ENCODE assay signal across 10 cellular contexts in genomic region chr1:171468120-171468790, GRCh38. TPM values are rescaled to one million over a fixed set of nuclear protein-coding genes. Genes with fewer than 3 reads are reported as not detected.
DNase-seq lines count a peak whose midpoint lies in the region; ATAC-seq and TF ChIP-seq lines count a peak whose summit lies in the region.
"Had no signal": no experiment of that assay in that cellular context is flagged by ENCODE, and none has a peak within 500 bp of the region (broad histone marks: within the 10 kb centered on the region; RNA-seq: fewer than 3 reads in every experiment).

No MANE protein-coding gene starts in this region.

- intact Hi-C loops in adrenal gland (cut with DNase I) = no loop called here

- H3K36me3 ChIP-seq in adrenal gland (replicated peaks in 1 of 2) = no peaks in the 10 kb centered on the region

- H3K4me1 ChIP-seq in adrenal gland (replicated peaks in 1 of 2) = peaks cover 0 to 7% of the 10 kb centered on the region in 2 donors

- no peak for TF ChIP-seq POLR2A in adrenal gland (IDR thresholded peaks at IDR 0.05)

- H3K9me3 ChIP-seq in adrenal gland (replicated peaks in 1 of 3) = no peaks in the 10 kb centered on the region

- peak; percentile 51 for DNase-seq in EL
- DNase-seq in fibroblast of pulmonary artery (ENCODE audit: low read depth) = peak; percentile 29
- no peak for DNase-seq in Ammon's horn (ENCODE audit: low spot score)
- no peak for DNase-seq in adrenal gland
- no peak for DNase-seq in epidermal melanocyte (ENCODE audit: insufficient read length, low spot score)
- DNase-seq: left cardiac atrium; stimulated activated CD4-positive, alpha-beta T cell treated with anti-CD3 and anti-CD28 coated beads, Interleukin-4, amount 100 ng/mL, for 1 hour had no signal

- H3K27me3 ChIP-seq in adrenal gland = no peaks in the 10 kb centered on the region

- peak; percentile 84 for ATAC-seq in GM21447 (IDR thresholded peaks at IDR 0.05; ENCODE audit: unreplicated experiment)
- peak; percentile 67 for ATAC-seq in HG03521 (IDR thresholded peaks at IDR 0.05; ENCODE audit: unreplicated experiment)
- no peak for ATAC-seq in GM18517 (IDR thresholded peaks at IDR 0.05; ENCODE audit: unreplicated experiment)

- H3K4me3 ChIP-seq in fibroblast of pulmonary artery (replicated peaks; ENCODE audit: low read depth, low read length) (no peak overlapping the region), adrenal gland (no peak overlapping the region)

- no peak overlapping the region for H3K27ac ChIP-seq in adrenal gland

- no peak for TF ChIP-seq CTCF in fibroblast of pulmonary artery (IDR thresholded peaks at IDR 0.05; ENCODE audit: low read length, missing control alignments)
- no peak for TF ChIP-seq CTCF in adrenal gland (IDR thresholded peaks at IDR 0.05)

- 54 to 65% (median 61%) methylated on average over 4 of the region's 4 CpGs for WGBS in adrenal gland, 4 donors

RNA-seq across cellular contexts. Expression of gene PRRC2C, which starts 17.1 kb away (rescaled TPM):
- 100 to 1,000 TPM in 2 of 8 donors, 10 to 100 TPM in 6; 47.8 to 103 (median 78.2) TPM for total RNA-seq in adrenal gland
- 10 to 100 TPM; 44.4 to 64.4 (median 46.5) TPM for polyA plus RNA-seq in adrenal gland

Comparison
In these comparisons a context has a peak if more than half of its experiments do, and no peak if none do; other contexts are left out.
1. DNase-seq: peak in EL (single experiment) and fibroblast of pulmonary artery (single experiment); none in Ammon's horn (single experiment), adrenal gland (0 of 7) and epidermal melanocyte (single experiment).